In the genomic region with DNA sequence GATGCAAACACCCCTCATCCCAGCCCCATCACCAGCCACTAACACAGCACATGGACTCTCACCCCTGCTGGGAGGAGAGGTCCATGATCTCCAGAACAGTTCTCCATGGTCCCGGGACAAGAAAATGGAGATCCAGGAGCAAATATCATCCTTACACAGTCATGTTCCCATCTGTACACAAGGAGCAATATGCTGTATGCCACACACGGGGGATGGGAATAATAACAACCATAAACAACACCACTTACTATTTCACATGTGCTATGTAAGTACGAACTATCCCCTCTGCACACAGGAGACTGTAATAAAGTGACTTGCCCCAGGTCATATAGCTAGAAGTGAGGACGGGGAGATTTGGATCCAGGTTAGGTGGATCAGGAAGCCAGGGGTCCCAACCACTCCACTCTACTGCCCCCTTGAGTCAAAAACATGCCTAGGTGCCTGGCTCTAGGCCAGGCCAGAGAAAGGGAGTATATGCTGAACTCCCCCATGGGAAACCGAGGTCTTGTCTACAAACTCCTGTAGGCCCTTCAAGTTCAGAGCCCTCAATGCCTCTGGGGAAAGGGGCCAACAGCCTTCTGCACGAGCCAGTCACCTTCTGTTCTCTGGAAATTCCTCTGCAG, we compare ENCODE assay signal across 8 cellular contexts. TPM values are rescaled to one million over a fixed set of nuclear protein-coding genes. Genes with fewer than 3 reads are reported as not detected.
DNase-seq lines count a peak whose midpoint lies in the region; ATAC-seq and TF ChIP-seq lines count a peak whose summit lies in the region.

No MANE protein-coding gene starts in this region.

- H3K9me3 ChIP-seq in T-helper 17 cell (ENCODE audit: control insufficient read depth, low read length, poor library complexity, severe bottlenecking), result no peaks in the 10 kb centered on the region

- ATAC-seq in T-helper 17 cell, result no peak
- ATAC-seq in GM18858 (IDR thresholded peaks at IDR 0.05; ENCODE audit: unreplicated experiment), result no peak
- no peak for ATAC-seq in HG02763 (IDR thresholded peaks at IDR 0.05; ENCODE audit: unreplicated experiment)

- H3K4me3 Mint-ChIP-seq in T-helper 17 cell, result no peak overlapping the region

- DNase-seq in D341Med (ENCODE audit: low spot score) (peak; percentile 65), HEK293T (ENCODE audit: extremely low spot score) (peak; percentile 69), T-helper 17 cell (no peak), fibroblast of villous mesenchyme (ENCODE audit: low read depth) (peak; percentile 48), retinal pigment epithelial cell (ENCODE audit: low read depth) (no peak), GM19238 (ENCODE audit: insufficient read length, low spot score) (no peak)

- H3K36me3 Mint-ChIP-seq in T-helper 17 cell (ENCODE audit: low read depth), result no peaks in the 10 kb centered on the region

- H3K27ac Mint-ChIP-seq in T-helper 17 cell, result peak overlapping the region; percentile 37

- POLR2A ChIA-PET in HEK293T (lab: Yijun Ruan, JAX), result interaction anchor here (0.6 kb wide), 1 partner anchor 117 kb away, joined by 4 read pairs; no protein-coding TSS in a partner anchor

- TF ChIP-seq CTCF in fibroblast of villous mesenchyme (IDR thresholded peaks at IDR 0.05; ENCODE audit: insufficient read depth, low read depth, low read length) (peak; percentile 65), retinal pigment epithelial cell (conservative IDR thresholded peaks at IDR 0.05; ENCODE audit: low read depth, low read length) (peak; percentile 76)

- H3K4me1 Mint-ChIP-seq in T-helper 17 cell, result peaks cover 3% of the 10 kb centered on the region

- H3K27me3 Mint-ChIP-seq in T-helper 17 cell, result no peaks in the 10 kb centered on the region

- H3K4me3 ChIP-seq in fibroblast of villous mesenchyme (ENCODE audit: low read depth, low read length) (no peak overlapping the region), retinal pigment epithelial cell (ENCODE audit: low read length) (no peak overlapping the region)

- CTCF ChIA-PET in HEK293T (lab: Yijun Ruan, JAX), result interaction anchor here (0.6 to 2.8 kb wide), 7 partner anchors 76 to 416 kb away, joined by 3 to 16 read pairs (median 3); no protein-coding TSS in a partner anchor

TF ChIP-seq in HEK293T, 16 proteins besides CTCF, POLR2A, EP300 and RAD21:
- TF ChIP-seq TARDBP (IDR thresholded peaks at IDR 0.05) (no peak), ELF4 (IDR thresholded peaks at IDR 0.05) (no peak), LEF1 (IDR thresholded peaks at IDR 0.05; ENCODE audit: borderline replicate concordance) (no peak), NFRKB (IDR thresholded peaks at IDR 0.05) (no peak), SP1 (IDR thresholded peaks at IDR 0.05) (no peak), FOXK2 (IDR thresholded peaks at IDR 0.05) (no peak), FOXA1 (IDR thresholded peaks at IDR 0.05) (no peak), BHLHE40 (IDR thresholded peaks at IDR 0.05; ENCODE audit: borderline replicate concordance) (no peak), FOXM1 (IDR thresholded peaks at IDR 0.05; ENCODE audit: borderline replicate concordance) (no peak), HDGF (IDR thresholded peaks at IDR 0.05; ENCODE audit: borderline replicate concordance) (no peak), ZNF384 (IDR thresholded peaks at IDR 0.05) (no peak), L3MBTL2 (conservative IDR thresholded peaks at IDR 0.05) (no peak), CTBP1 (IDR thresholded peaks at IDR 0.05; ENCODE audit: borderline replicate concordance) (no peak), SUZ12 (IDR thresholded peaks at IDR 0.05) (no peak), ARNT (IDR thresholded peaks at IDR 0.05) (no peak)
- TF ChIP-seq, protein P1, sequence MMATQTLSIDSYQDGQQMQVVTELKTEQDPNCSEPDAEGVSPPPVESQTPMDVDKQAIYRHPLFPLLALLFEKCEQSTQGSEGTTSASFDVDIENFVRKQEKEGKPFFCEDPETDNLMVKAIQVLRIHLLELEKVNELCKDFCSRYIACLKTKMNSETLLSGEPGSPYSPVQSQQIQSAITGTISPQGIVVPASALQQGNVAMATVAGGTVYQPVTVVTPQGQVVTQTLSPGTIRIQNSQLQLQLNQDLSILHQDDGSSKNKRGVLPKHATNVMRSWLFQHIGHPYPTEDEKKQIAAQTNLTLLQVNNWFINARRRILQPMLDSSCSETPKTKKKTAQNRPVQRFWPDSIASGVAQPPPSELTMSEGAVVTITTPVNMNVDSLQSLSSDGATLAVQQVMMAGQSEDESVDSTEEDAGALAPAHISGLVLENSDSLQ (IDR thresholded peaks at IDR 0.05), result no peak

RNA-seq across cellular contexts. Expression of a gene that starts 34.1 kb away (rescaled TPM):
- total RNA-seq in T-helper 17 cell (1 to 10 TPM; 1.9 to 2.5 TPM), fibroblast of villous mesenchyme (3.9 and 7.4 TPM in 2 replicates)

RNA-seq across cellular contexts. Expression of a gene that starts 55.6 kb away (rescaled TPM):
- 10 to 100 TPM; 44.2 to 49.5 TPM for total RNA-seq in T-helper 17 cell
- 43.2 and 58.7 TPM in 2 replicates for total RNA-seq in fibroblast of villous mesenchyme

Comparison
In these comparisons a context has a peak if more than half of its experiments do, and no peak if none do; other contexts are left out.
1. DNase-seq: peak in D341Med (single experiment), HEK293T (single experiment) and fibroblast of villous mesenchyme (single experiment); none in T-helper 17 cell (0 of 3), retinal pigment epithelial cell (single experiment) and GM19238 (single experiment).